ENCODE assay signal across 15 cellular contexts in the genomic region with DNA sequence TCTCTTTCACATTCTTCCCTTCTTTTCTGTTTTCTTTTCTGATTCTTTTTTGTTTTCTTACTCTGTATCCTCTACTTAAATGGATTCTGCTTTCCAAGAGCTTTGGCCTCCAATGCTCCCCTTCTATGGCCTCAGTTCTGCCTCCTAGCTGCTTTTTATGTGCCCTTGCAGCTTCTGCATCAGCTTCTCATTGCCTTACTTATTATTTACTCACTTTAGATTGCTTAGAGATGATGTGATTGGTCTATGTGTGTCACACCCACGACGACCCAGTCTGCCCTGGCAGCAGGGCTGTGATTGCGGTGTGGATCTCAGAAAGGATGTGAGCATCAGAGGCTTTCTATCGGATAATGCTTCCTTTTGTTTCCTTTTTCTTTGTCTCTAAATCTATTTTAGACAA.
A peak's percentile ranks its signal among the peaks of the same experiment; 100 is the strongest.
DNase-seq lines count a peak whose midpoint lies in the region; ATAC-seq and TF ChIP-seq lines count a peak whose summit lies in the region.
"Had no signal": no experiment of that assay in that cellular context is flagged by ENCODE, and none has a peak within 500 bp of the region (broad histone marks: within the 10 kb centered on the region; RNA-seq: fewer than 3 reads in every experiment).

No MANE protein-coding gene starts in this region.

- CTCF ChIA-PET in AG04450 (lab: Charles Lee) = no interaction called here

- H3K27ac ChIP-seq in AG04450 (ENCODE audit: low read depth, low read length) = no peak overlapping the region
- H3K27ac ChIP-seq: cardiac muscle cell had no signal

- POLR2A ChIA-PET in AG04450 (lab: Yijun Ruan, JAX) = no interaction called here

- H3K4me3 ChIP-seq in AG04450 (ENCODE audit: low read depth, low read length) = no peak overlapping the region
- no peak overlapping the region for H3K4me3 ChIP-seq in HFF-Myc (replicated peaks; ENCODE audit: low read depth, low read length)
- H3K4me3 ChIP-seq: cardiac muscle cell had no signal

- no peak for ATAC-seq in GM19467 (IDR thresholded peaks at IDR 0.05; ENCODE audit: unreplicated experiment)
- ATAC-seq in HG02610 (IDR thresholded peaks at IDR 0.05; ENCODE audit: unreplicated experiment) = no peak
- ATAC-seq: sciatic nerve had no signal

- TF ChIP-seq CTCF in AG04450 (IDR thresholded peaks at IDR 0.05; ENCODE audit: low read depth, low read length) (0 out of 2 replicates have a peak, but pooled peaks have one; percentile 7), HFF-Myc (IDR thresholded peaks at IDR 0.05; ENCODE audit: low read depth, low read length, missing control alignments) (peak; percentile 11)

- no peaks in the 10 kb centered on the region for H3K27me3 ChIP-seq in AG04450 (ENCODE audit: control insufficient read depth, insufficient read depth, low read length)
- H3K27me3 ChIP-seq: cardiac muscle cell had no signal

- DNase-seq in AG04450 (ENCODE audit: low read depth, low spot score) (no peak), HFF-Myc (ENCODE audit: extremely low read depth, low read depth) (no peak), dermis blood vessel endothelial cell (peak; percentile 4), midbrain (lab: John Stamatoyannopoulos, UW) (peak; percentile 51), COR-L47 (lab: John Stamatoyannopoulos, UW) (no peak), HuH-7 (ENCODE audit: low spot score) (no peak)
- DNase-seq: activated CD4-positive, alpha-beta T cell treated with anti-CD3 and anti-CD28 coated beads for 4 hours; NCI-H146; NCI-H2227 treated with DMSO at 0.1 percent for 48 hours; NK-92 treated with Interleukin-12 subunit alpha and Interleukin-12 subunit beta, amount 100 ng/mL, for 24 hours; RPMI8226 had no signal

- H3K9me3 ChIP-seq in AG04450 (ENCODE audit: control insufficient read depth, insufficient read depth, low read length) = no peaks in the 10 kb centered on the region

Comparison
In these comparisons a context has a peak if more than half of its experiments do, and no peak if none do; other contexts are left out.
1. DNase-seq: peak in dermis blood vessel endothelial cell (single experiment) and midbrain (single experiment); none in AG04450 (single experiment), HFF-Myc (single experiment), COR-L47 (single experiment) and HuH-7 (single experiment).